In the genomic region with DNA sequence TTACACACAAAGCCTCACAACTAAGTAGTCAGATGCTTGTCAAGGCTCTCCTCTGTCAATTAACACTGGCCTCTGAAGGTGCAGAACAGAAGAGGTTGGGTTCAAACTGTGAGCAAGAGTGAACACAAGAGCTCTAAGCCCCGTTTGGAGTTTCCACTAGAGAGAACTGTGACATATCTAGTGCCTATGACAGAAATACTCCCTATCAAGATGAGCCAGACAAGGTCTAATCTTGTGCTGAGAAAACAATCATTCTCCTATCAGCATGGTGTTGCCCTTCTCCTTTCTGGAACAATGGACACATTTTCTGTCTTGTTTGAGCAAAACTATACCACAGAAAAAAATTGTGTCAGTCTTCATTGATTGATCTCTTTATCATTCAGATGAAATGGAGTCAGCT, we compare ENCODE assay signal across 15 cellular contexts.
DNase-seq lines count a peak whose midpoint lies in the region; ATAC-seq, FAIRE-seq and TF ChIP-seq lines count a peak whose summit lies in the region.
"Had no signal": no experiment of that assay in that cellular context is flagged by ENCODE, and none has a peak within 500 bp of the region (broad histone marks: within the 10 kb centered on the region; RNA-seq: fewer than 3 reads in every experiment).

No MANE protein-coding gene starts in this region.

- H3K9ac ChIP-seq in Loucy (ENCODE audit: low read depth, low read length, poor library complexity, severe bottlenecking), result no peak overlapping the region

- no peaks in the 10 kb centered on the region for H3K36me3 ChIP-seq in Loucy (ENCODE audit: insufficient read depth, low read length)

- H2AFZ ChIP-seq in Loucy (ENCODE audit: low read length), result peak overlapping the region; percentile 4; the same call in 1 of the 2 replicates

- peaks cover 7 to 8% of the 10 kb centered on the region in 2 donors for H3K36me3 Mint-ChIP-seq in activated T-cell treated with anti-CD3 and anti-CD28 coated beads, Interleukin-2, amount 50 U/mL, for 72 hours (ENCODE audit: insufficient read depth in 2 of 2)
- no peaks in the 10 kb centered on the region for H3K36me3 Mint-ChIP-seq in activated B cell treated with CpG ODN at 0.5 μM for 24 hours (ENCODE audit: low read depth)
- H3K36me3 Mint-ChIP-seq in stimulated activated effector memory CD8-positive, alpha-beta T cell treated with anti-CD3 and anti-CD28 coated beads, Interleukin-12 subunit alpha, Interleukin-12 subunit beta, amount 100 ng/mL, for 72 hours, result no peaks in the 10 kb centered on the region
- H3K36me3 Mint-ChIP-seq: CD8-positive, alpha-beta T cell had no signal

- peak overlapping the region; percentile 60 to 79 for H3K4me3 Mint-ChIP-seq in activated T-cell treated with anti-CD3 and anti-CD28 coated beads, Interleukin-2, amount 50 U/mL, for 72 hours
- peak overlapping the region; percentile 3 for H3K4me3 Mint-ChIP-seq in activated B cell treated with CpG ODN at 0.5 μM for 24 hours
- H3K4me3 Mint-ChIP-seq in stimulated activated effector memory CD8-positive, alpha-beta T cell treated with anti-CD3 and anti-CD28 coated beads, Interleukin-12 subunit alpha, Interleukin-12 subunit beta, amount 100 ng/mL, for 72 hours, result peak overlapping the region; percentile 20
- H3K4me3 Mint-ChIP-seq: CD8-positive, alpha-beta T cell had no signal

- no peaks in the 10 kb centered on the region for H4K20me1 ChIP-seq in Loucy (ENCODE audit: insufficient read depth, low read length, poor library complexity, severe bottlenecking)

- no peak overlapping the region for H3K4me2 ChIP-seq in Loucy (ENCODE audit: low read depth, low read length, poor library complexity, severe bottlenecking)

- POLR2A ChIA-PET in activated B cell treated with CpG ODN at 0.5 μM for 24 hours (lab: Charles Lee), result interaction anchor here (0.6 kb wide), 1 partner anchor 146 kb away, joined by 3 read pairs; no protein-coding TSS in a partner anchor

- intact Hi-C loops in activated B cell treated with CpG ODN at 0.5 μM for 24 hours (cut with micrococcal nuclease), result no loop called here

- H3K4me1 ChIP-seq in Loucy (ENCODE audit: insufficient read depth, low read length, poor library complexity, severe bottlenecking), result peaks cover 13% of the 10 kb centered on the region

- no peaks in the 10 kb centered on the region for H3K27me3 Mint-ChIP-seq in activated T-cell treated with anti-CD3 and anti-CD28 coated beads, Interleukin-2, amount 50 U/mL, for 72 hours (ENCODE audit: low read depth)
- H3K27me3 Mint-ChIP-seq in activated B cell treated with CpG ODN at 0.5 μM for 24 hours, result no peaks in the 10 kb centered on the region

- H3F3A ChIP-seq in Loucy (ENCODE audit: low read depth), result peaks cover 5% of the 10 kb centered on the region; the same call in 1 of the 2 replicates

- H3K4me3 ChIP-seq in Loucy (ENCODE audit: low read length, poor library complexity, severe bottlenecking), result no peak overlapping the region

- TF ChIP-seq POLR2A in GM12891 (IDR thresholded peaks at IDR 0.05; ENCODE audit: low read depth, low read length), result no peak

- H3K9me3 Mint-ChIP-seq in activated T-cell treated with anti-CD3 and anti-CD28 coated beads, Interleukin-2, amount 50 U/mL, for 72 hours, result peaks cover 8 to 10% of the 10 kb centered on the region in 2 donors
- H3K9me3 Mint-ChIP-seq in activated B cell treated with CpG ODN at 0.5 μM for 24 hours, result peaks cover 2% of the 10 kb centered on the region
- H3K9me3 Mint-ChIP-seq in stimulated activated effector memory CD8-positive, alpha-beta T cell treated with anti-CD3 and anti-CD28 coated beads, Interleukin-12 subunit alpha, Interleukin-12 subunit beta, amount 100 ng/mL, for 72 hours, result peaks cover 3% of the 10 kb centered on the region
- H3K9me3 Mint-ChIP-seq: CD8-positive, alpha-beta T cell had no signal

- no peaks in the 10 kb centered on the region for H3K79me2 ChIP-seq in Loucy (ENCODE audit: insufficient read depth, low read length)

- no peaks in the 10 kb centered on the region for H3K9me2 ChIP-seq in Loucy (replicated peaks; ENCODE audit: low read depth, low read length)

- peak overlapping the region; percentile 86 for H3K27ac Mint-ChIP-seq in activated T-cell treated with anti-CD3 and anti-CD28 coated beads, Interleukin-2, amount 50 U/mL, for 72 hours
- H3K27ac Mint-ChIP-seq in activated B cell treated with CpG ODN at 0.5 μM for 24 hours, result no peak overlapping the region
- peak overlapping the region; percentile 64 for H3K27ac Mint-ChIP-seq in stimulated activated effector memory CD8-positive, alpha-beta T cell treated with anti-CD3 and anti-CD28 coated beads, Interleukin-12 subunit alpha, Interleukin-12 subunit beta, amount 100 ng/mL, for 72 hours
- H3K27ac Mint-ChIP-seq: CD8-positive, alpha-beta T cell had no signal

- no peaks in the 10 kb centered on the region for H3K9me3 ChIP-seq in Loucy (ENCODE audit: insufficient read depth, low read depth, low read length)

- H3K4me1 Mint-ChIP-seq in activated T-cell treated with anti-CD3 and anti-CD28 coated beads, Interleukin-2, amount 50 U/mL, for 72 hours (ENCODE audit: low read depth), result peaks cover 23% of the 10 kb centered on the region
- no peaks in the 10 kb centered on the region for H3K4me1 Mint-ChIP-seq in activated B cell treated with CpG ODN at 0.5 μM for 24 hours
- peaks cover 30% of the 10 kb centered on the region for H3K4me1 Mint-ChIP-seq in stimulated activated effector memory CD8-positive, alpha-beta T cell treated with anti-CD3 and anti-CD28 coated beads, Interleukin-12 subunit alpha, Interleukin-12 subunit beta, amount 100 ng/mL, for 72 hours

- CTCF ChIA-PET in activated B cell treated with CpG ODN at 0.5 μM for 24 hours (lab: Charles Lee), result interaction anchor here (1.2 to 8.9 kb wide), 2 partner anchors 13 to 14 kb away, joined by 4 to 100 read pairs; no protein-coding TSS in a partner anchor

- no peaks in the 10 kb centered on the region for H3K27me3 ChIP-seq in Loucy (ENCODE audit: insufficient read depth, low read length, poor library complexity, severe bottlenecking)

- ATAC-seq in activated T-cell treated with anti-CD3 and anti-CD28 coated beads, Interleukin-2, amount 50 U/mL, for 72 hours (replicated peaks in 1 of 2), result peak; percentile 75 to 92
- ATAC-seq in activated B cell treated with CpG ODN at 0.5 μM for 24 hours (ENCODE audit: low read depth), result no peak
- peak; percentile 85 for ATAC-seq in stimulated activated effector memory CD8-positive, alpha-beta T cell treated with anti-CD3 and anti-CD28 coated beads, Interleukin-12 subunit alpha, Interleukin-12 subunit beta, amount 100 ng/mL, for 72 hours
- ATAC-seq: CD8-positive, alpha-beta T cell had no signal

- DNase-seq in activated T-cell treated with anti-CD3 and anti-CD28 coated beads, Interleukin-2, amount 50 U/mL, for 72 hours, result no peak
- DNase-seq in activated T-cell treated with anti-CD3 and anti-CD28 coated beads, Interleukin-2, amount 50 U/mL, for 48 hours, result no peak
- DNase-seq in activated B cell treated with CpG ODN at 0.5 μM for 24 hours, result no peak
- no peak for DNase-seq in stimulated activated effector memory CD8-positive, alpha-beta T cell treated with anti-CD3 and anti-CD28 coated beads, Interleukin-12 subunit alpha, Interleukin-12 subunit beta, amount 100 ng/mL, for 72 hours (ENCODE audit: low spot score in 2 of 2)
- no peak for DNase-seq in NCI-H1092 treated with DMSO at 0.1 percent for 48 hours (lab: John Stamatoyannopoulos, UW)
- no peak for DNase-seq in GM12891 (ENCODE audit: insufficient read length, low spot score)
- DNase-seq: ACHN; CD8-positive, alpha-beta T cell; H7; NCI-H1417 treated with DMSO at 0.1 percent for 48 hours; NCI-H2081; NCI-H510A treated with DMSO at 0.1 percent for 48 hours; SHP77 treated with DMSO at 0.1 percent for 48 hours had no signal

- FAIRE-seq in GM12891 (lab: Jason Lieb, UNC), result no peak
- FAIRE-seq: RCC 7860 had no signal

- no peak for TF ChIP-seq CTCF in Loucy (conservative IDR thresholded peaks at IDR 0.05; ENCODE audit: low read length)
- TF ChIP-seq CTCF in activated B cell treated with CpG ODN at 0.5 μM for 24 hours (IDR thresholded peaks at IDR 0.05), result no peak

TF ChIP-seq in GM12891, 5 proteins besides CTCF, POLR2A, EP300 and RAD21:
- TF ChIP-seq POU2F2 (IDR thresholded peaks at IDR 0.05; ENCODE audit: low read depth, low read length), result no peak
- TF ChIP-seq TAF1 (IDR thresholded peaks at IDR 0.05; ENCODE audit: low read depth, low read length), result no peak
- TF ChIP-seq POLR2AphosphoS5 (IDR thresholded peaks at IDR 0.05; ENCODE audit: low read depth, low read length), result no peak
- no peak for TF ChIP-seq PAX5 (IDR thresholded peaks at IDR 0.05; ENCODE audit: insufficient read depth, low read length, severe bottlenecking)
- no peak for TF ChIP-seq SPI1 (IDR thresholded peaks at IDR 0.05; ENCODE audit: low read depth, low read length)

Comparison
In these comparisons a context has a peak if more than half of its experiments do, and no peak if none do; other contexts are left out.
1. H3K4me3 Mint-ChIP-seq: peak in every context shown above with its lines; median percentile 70 in activated T-cell treated with anti-CD3 and anti-CD28 coated beads, Interleukin-2, amount 50 U/mL, for 72 hours; 20 in stimulated activated effector memory CD8-positive, alpha-beta T cell treated with anti-CD3 and anti-CD28 coated beads, Interleukin-12 subunit alpha, Interleukin-12 subunit beta, amount 100 ng/mL, for 72 hours; 3 in activated B cell treated with CpG ODN at 0.5 μM for 24 hours.